ENCODE assay signal across 9 cellular contexts in the genomic region with DNA sequence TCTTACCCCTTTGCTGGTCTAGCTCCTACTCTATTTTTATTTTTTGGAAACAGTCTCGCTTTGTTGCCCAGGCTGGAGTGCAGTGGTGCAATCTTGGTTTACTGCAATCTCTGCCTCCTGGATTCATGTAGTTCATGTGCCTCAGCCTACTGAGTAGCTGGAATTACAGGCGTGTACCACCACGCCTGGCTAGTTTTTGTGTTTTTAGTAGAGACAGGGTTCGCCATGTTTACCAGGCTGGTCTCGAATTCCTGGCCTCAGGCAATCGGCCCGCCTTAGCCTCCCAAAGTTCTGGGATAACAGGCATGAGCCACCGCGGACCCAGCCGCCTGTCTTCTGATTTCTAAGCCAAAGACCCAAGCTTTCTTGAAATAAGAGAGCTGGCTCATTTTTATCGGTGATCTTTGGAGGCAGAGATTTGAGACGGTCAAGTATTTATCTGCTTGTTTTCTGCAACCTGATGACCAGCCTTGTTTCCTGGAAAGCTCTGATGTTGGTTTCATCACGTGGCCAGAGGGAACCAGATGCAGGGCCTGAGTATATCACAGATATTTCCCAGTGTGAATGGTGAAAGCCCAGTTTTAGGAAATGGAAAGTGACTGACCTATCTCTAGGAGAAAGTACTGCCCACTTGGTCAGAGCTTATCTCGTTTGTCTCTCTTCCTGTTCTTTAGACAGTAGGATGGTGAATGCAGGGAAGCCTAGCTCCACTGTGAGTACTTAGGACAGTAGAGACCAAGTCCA. TPM values are rescaled to one million over a fixed set of nuclear protein-coding genes. Genes with fewer than 3 reads are reported as not detected.
DNase-seq lines count a peak whose midpoint lies in the region; ATAC-seq, FAIRE-seq and TF ChIP-seq lines count a peak whose summit lies in the region.
"Had no signal": no experiment of that assay in that cellular context is flagged by ENCODE, and none has a peak within 500 bp of the region (broad histone marks: within the 10 kb centered on the region; RNA-seq: fewer than 3 reads in every experiment).

No MANE protein-coding gene starts in this region.

- no peak overlapping the region for H2AFZ ChIP-seq in SK-N-SH (ENCODE audit: low read depth)

- H4K20me1 ChIP-seq in SK-N-SH (ENCODE audit: insufficient read depth), result no peaks in the 10 kb centered on the region

- no peak; the same call in 1 of the 2 replicates for TF ChIP-seq POLR2A in GM12891 (IDR thresholded peaks at IDR 0.05; ENCODE audit: low read depth, low read length)

- CTCF ChIA-PET in SK-N-SH (lab: Yijun Ruan, JAX), result interaction anchor here (0.8 to 3.2 kb wide), 8 partner anchors 8 to 382 kb away, joined by 3 to 16 read pairs (median 4); partner anchors contain the start of genes APOA5 and PAFAH1B2

- peaks cover 21% of the 10 kb centered on the region for H3K79me2 ChIP-seq in SK-N-SH (ENCODE audit: insufficient read depth)

- H3K27me3 ChIP-seq in SK-N-SH (ENCODE audit: insufficient read depth), result no peaks in the 10 kb centered on the region
- no peaks in the 10 kb centered on the region for H3K27me3 ChIP-seq in subcutaneous abdominal adipose tissue (ENCODE audit: control insufficient read depth in 5 of 5, insufficient read depth in 4 of 5, low read length in 5 of 5)

- H3K4me1 ChIP-seq in SK-N-SH (ENCODE audit: control insufficient read depth in 1 of 2, insufficient read depth in 2 of 2, low read depth in 1 of 2, low read length in 1 of 2) (peaks cover 0 to 11% of the 10 kb centered on the region in 2 experiments; a peak in 3 of 4 replicates), subcutaneous abdominal adipose tissue (ENCODE audit: control insufficient read depth in 5 of 5, insufficient read depth in 5 of 5, low read length in 5 of 5) (peaks cover 0 to 39% (median 29%) of the 10 kb centered on the region in 5 donors)

- TF ChIP-seq EP300 in SK-N-SH (IDR thresholded peaks at IDR 0.05; ENCODE audit: borderline replicate concordance in 1 of 2, low read depth in 1 of 2, low read length in 1 of 2), result no peak

- no peak for ATAC-seq in SK-N-SH treated with all-trans-retinoic acid at 6 μM for 48 hours
- peak; percentile 56 for ATAC-seq in left lobe of liver
- no peak for ATAC-seq in HG02852 (IDR thresholded peaks at IDR 0.05; ENCODE audit: unreplicated experiment)

- no peak overlapping the region for H3K4me3 ChIP-seq in SK-N-SH (ENCODE audit: low read depth in 2 of 2, low read length in 1 of 2)
- no peak overlapping the region for H3K4me3 ChIP-seq in choroid plexus epithelial cell (ENCODE audit: low read depth, low read length)
- no peak overlapping the region for H3K4me3 ChIP-seq in subcutaneous abdominal adipose tissue (ENCODE audit: low read depth in 1 of 5, low read length in 5 of 5)

- no peak overlapping the region for H3K4me2 ChIP-seq in SK-N-SH

- POLR2A ChIA-PET in SK-N-SH (lab: Yijun Ruan, JAX), result interaction anchor here (0.7 to 1.9 kb wide), 3 partner anchors 22 to 29 kb away, joined by 3 to 9 read pairs (median 3); partner anchors contain the start of gene PAFAH1B2

- TF ChIP-seq RAD21 in SK-N-SH (IDR thresholded peaks at IDR 0.05; ENCODE audit: low read length), result no peak

- H3K9me3 ChIP-seq in SK-N-SH (no peaks in the 10 kb centered on the region), subcutaneous abdominal adipose tissue (ENCODE audit: control insufficient read depth in 5 of 5, low read length in 5 of 5) (no peaks in the 10 kb centered on the region)

- no peaks in the 10 kb centered on the region for H3K9me2 ChIP-seq in SK-N-SH

- H3K9ac ChIP-seq in SK-N-SH (no peak overlapping the region), subcutaneous abdominal adipose tissue (ENCODE audit: low read length in 5 of 5) (peak overlapping the region in 2 of 5 donors; percentile 5 to 33)

- TF ChIP-seq CTCF in SK-N-SH (IDR thresholded peaks at IDR 0.05), result no peak
- no peak for TF ChIP-seq CTCF in choroid plexus epithelial cell (conservative IDR thresholded peaks at IDR 0.05; ENCODE audit: low read depth, low read length)
- no peak for TF ChIP-seq CTCF in GM10266 (IDR thresholded peaks at IDR 0.05; ENCODE audit: control insufficient read depth, insufficient read depth, low read depth, missing control alignments)

- WGBS in SK-N-SH (ENCODE audit: low lambda C conversion rate), result 91% methylated on average over 14 of the region's 14 CpGs

- no peak for FAIRE-seq in GM12891 (lab: Jason Lieb, UNC)
- FAIRE-seq: A204.1 had no signal

- DNase-seq in SK-N-SH (peak; percentile 20), choroid plexus epithelial cell (ENCODE audit: low read depth) (peak; percentile 76), left lobe of liver (ENCODE audit: low spot score) (no peak), GM10266 (ENCODE audit: extremely low spot score) (no peak), GM12891 (ENCODE audit: insufficient read length, low spot score) (no peak)

- peaks cover 28% of the 10 kb centered on the region for H3F3A ChIP-seq in SK-N-SH (replicated peaks; ENCODE audit: insufficient read depth)

- H3K36me3 ChIP-seq in SK-N-SH (replicated peaks in 1 of 2; ENCODE audit: control insufficient read depth in 1 of 2, insufficient read depth in 2 of 2, low read length in 1 of 2) (peaks cover 26 to 41% of the 10 kb centered on the region in 2 experiments), subcutaneous abdominal adipose tissue (ENCODE audit: control insufficient read depth in 5 of 5, insufficient read depth in 5 of 5, low read length in 5 of 5) (peaks cover 10 to 30% (median 11%) of the 10 kb centered on the region in 5 donors)

- peak overlapping the region in 1 of 2 experiments; percentile 36; a peak in 2 of 4 replicates for H3K27ac ChIP-seq in SK-N-SH (ENCODE audit: low read depth in 2 of 2, low read length in 1 of 2)
- peak overlapping the region; percentile 66 for H3K27ac ChIP-seq in subcutaneous abdominal adipose tissue (ENCODE audit: low read depth, low read length)

TF ChIP-seq in SK-N-SH, 30 proteins besides CTCF, POLR2A, EP300 and RAD21 (continues in another document):
- TF ChIP-seq TAF1 (IDR thresholded peaks at IDR 0.05; ENCODE audit: borderline replicate concordance, low read depth, low read length), result no peak
- TF ChIP-seq FOXJ3 (CRISPR knock-in tag; IDR thresholded peaks at IDR 0.05), result no peak
- TF ChIP-seq FOSL2 (IDR thresholded peaks at IDR 0.05; ENCODE audit: borderline replicate concordance, low read depth), result no peak
- no peak for TF ChIP-seq NFIC (IDR thresholded peaks at IDR 0.05; ENCODE audit: borderline replicate concordance)
- no peak for TF ChIP-seq RFX5 (IDR thresholded peaks at IDR 0.05; ENCODE audit: low read length)
- TF ChIP-seq FOXM1 (IDR thresholded peaks at IDR 0.05; ENCODE audit: low read depth), result no peak
- no peak for TF ChIP-seq GATA2 (CRISPR knock-in tag; IDR thresholded peaks at IDR 0.05)
- no peak for TF ChIP-seq EZH2phosphoT487 (IDR thresholded peaks at IDR 0.05; ENCODE audit: borderline replicate concordance, low read depth)
- no peak for TF ChIP-seq RXRA (IDR thresholded peaks at IDR 0.05; ENCODE audit: borderline replicate concordance, low read depth)

TF ChIP-seq in SK-N-SH treated with all-trans-retinoic acid at 6 μM for 48 hours, 23 proteins besides CTCF, POLR2A, EP300 and RAD21 (continues in another document):
- no peak for TF ChIP-seq BACH2 (CRISPR knock-in tag; IDR thresholded peaks at IDR 0.05; ENCODE audit: borderline replicate concordance)
- no peak for TF ChIP-seq ISL1 (CRISPR knock-in tag; IDR thresholded peaks at IDR 0.05)
- TF ChIP-seq GLIS3 (CRISPR knock-in tag; IDR thresholded peaks at IDR 0.05), result no peak
- TF ChIP-seq ZC3H10 (CRISPR knock-in tag; IDR thresholded peaks at IDR 0.05), result no peak

TF ChIP-seq in GM12891, 5 proteins besides CTCF, POLR2A, EP300 and RAD21:
- TF ChIP-seq POLR2AphosphoS5 (IDR thresholded peaks at IDR 0.05; ENCODE audit: low read depth, low read length), result no peak
- TF ChIP-seq TAF1 (IDR thresholded peaks at IDR 0.05; ENCODE audit: low read depth, low read length), result no peak
- TF ChIP-seq PAX5 (IDR thresholded peaks at IDR 0.05; ENCODE audit: insufficient read depth, low read length, severe bottlenecking), result no peak
- no peak for TF ChIP-seq SPI1 (IDR thresholded peaks at IDR 0.05; ENCODE audit: low read depth, low read length)
- no peak for TF ChIP-seq POU2F2 (IDR thresholded peaks at IDR 0.05; ENCODE audit: low read depth, low read length)

RNA-seq across cellular contexts. Expression of gene SIDT2, which starts 5.7 kb away (rescaled TPM):
- polyA plus RNA-seq in SK-N-SH (2012; rRNA removed), result 17.3 and 17.5 TPM in 2 replicates
- 8.0 and 12.6 TPM in 2 replicates for polyA plus RNA-seq in SK-N-SH (2012; cell fraction: cytosol; rRNA removed)
- 39.5 and 52.3 TPM in 2 replicates for polyA plus RNA-seq in SK-N-SH (2012; cell fraction: nucleus; rRNA removed)
- 56.6 TPM for total RNA-seq in left lobe of liver
- polyA plus RNA-seq in GM12891 (2012; ENCODE audit: low read depth, missing spikeins), result 11.1 TPM

RNA-seq across cellular contexts. Expression of gene TAGLN, which starts 26.3 kb away (rescaled TPM):
- polyA plus RNA-seq in SK-N-SH (2012; rRNA removed), result 519 and 811 TPM in 2 replicates
- polyA plus RNA-seq in SK-N-SH (2012; cell fraction: cytosol; rRNA removed), result 447 and 526 TPM in 2 replicates
- 571 and 676 TPM in 2 replicates for polyA plus RNA-seq in SK-N-SH (2012; cell fraction: nucleus; rRNA removed)
- total RNA-seq in left lobe of liver, result 67.3 TPM
- polyA plus RNA-seq in GM12891 (2012; ENCODE audit: low read depth, missing spikeins), result 2.8 TPM

RNA-seq across cellular contexts. Expression of gene PAFAH1B2, which starts 28.8 kb away (rescaled TPM):
- polyA plus RNA-seq in SK-N-SH (2012; rRNA removed), result 19.6 and 27.3 TPM in 2 replicates
- 25.9 and 27.4 TPM in 2 replicates for polyA plus RNA-seq in SK-N-SH (2012; cell fraction: cytosol; rRNA removed)
- 25.4 and 27.2 TPM in 2 replicates for polyA plus RNA-seq in SK-N-SH (2012; cell fraction: nucleus; rRNA removed)
- 23.5 TPM for total RNA-seq in left lobe of liver
- 9.2 TPM for polyA plus RNA-seq in GM12891 (2012; ENCODE audit: low read depth, missing spikeins)

RNA-seq across cellular contexts. Expression of gene PCSK7, which starts 59.0 kb away (rescaled TPM):
- polyA plus RNA-seq in SK-N-SH (2012; rRNA removed), result 49.7 and 52.1 TPM in 2 replicates
- polyA plus RNA-seq in SK-N-SH (2012; cell fraction: cytosol; rRNA removed), result 22.8 and 36.1 TPM in 2 replicates
- polyA plus RNA-seq in SK-N-SH (2012; cell fraction: nucleus; rRNA removed), result 133 and 171 TPM in 2 replicates
- total RNA-seq in left lobe of liver, result 26.5 TPM
- 30.6 TPM for polyA plus RNA-seq in GM12891 (2012; ENCODE audit: low read depth, missing spikeins)

RNA-seq across cellular contexts. Expression of gene RNF214, which starts 59.6 kb away (rescaled TPM):
- 11.9 and 15.4 TPM in 2 replicates for polyA plus RNA-seq in SK-N-SH (2012; rRNA removed)
- polyA plus RNA-seq in SK-N-SH (2012; cell fraction: cytosol; rRNA removed), result 10.4 and 11.4 TPM in 2 replicates
- polyA plus RNA-seq in SK-N-SH (2012; cell fraction: nucleus; rRNA removed), result 25.9 and 36.4 TPM in 2 replicates
- total RNA-seq in left lobe of liver, result 10.7 TPM
- 7.1 TPM for polyA plus RNA-seq in GM12891 (2012; ENCODE audit: low read depth, missing spikeins)

Comparison
In these comparisons a context has a peak if more than half of its experiments do, and no peak if none do; other contexts are left out.
1. DNase-seq: peak in SK-N-SH (single experiment) and choroid plexus epithelial cell (single experiment); none in left lobe of liver (single experiment), GM10266 (single experiment) and GM12891 (single experiment).